14 cellular contexts compared by ENCODE assay signal in genomic region chr3:102114264-102114979, GRCh38.
DNase-seq lines count a peak whose midpoint lies in the region; ATAC-seq and TF ChIP-seq lines count a peak whose summit lies in the region.
"Had no signal": no experiment of that assay in that cellular context is flagged by ENCODE, and none has a peak within 500 bp of the region (broad histone marks: within the 10 kb centered on the region; RNA-seq: fewer than 3 reads in every experiment).

No MANE protein-coding gene starts in this region.

- H3K36me3 Mint-ChIP-seq in Calu3 (ENCODE audit: insufficient read depth, unreplicated experiment), result peaks cover 7% of the 10 kb centered on the region
- H3K36me3 Mint-ChIP-seq: IgD-negative memory B cell had no signal

- peak overlapping the region; percentile 97 for H3K27ac Mint-ChIP-seq in Calu3 (ENCODE audit: unreplicated experiment)
- H3K27ac Mint-ChIP-seq: H9 had no signal

- no peaks in the 10 kb centered on the region for H3K9me3 Mint-ChIP-seq in Calu3 (ENCODE audit: low read depth, unreplicated experiment)
- H3K9me3 Mint-ChIP-seq: H9 had no signal

- no peaks in the 10 kb centered on the region for H3K27me3 Mint-ChIP-seq in Calu3 (ENCODE audit: unreplicated experiment)
- H3K27me3 Mint-ChIP-seq: IgD-negative memory B cell had no signal

- H3K4me3 Mint-ChIP-seq in Calu3 (ENCODE audit: low read depth, unreplicated experiment), result peak overlapping the region; percentile 17
- H3K4me3 Mint-ChIP-seq: H9, IgD-negative memory B cell had no signal

- H3K4me1 Mint-ChIP-seq in Calu3 (ENCODE audit: low read depth, unreplicated experiment), result peaks cover 44% of the 10 kb centered on the region
- H3K4me1 Mint-ChIP-seq: H9, IgD-negative memory B cell had no signal

- intact Hi-C loops in Calu3 (cut with micrococcal nuclease; ENCODE audit: unreplicated experiment), result loop anchor here (5.0 kb wide), 1 partner anchor 437 kb away; the partner anchor contains the start of gene ZBTB11
- intact Hi-C loops in posterior vena cava (cut with DNase I), result no loop called here

- ATAC-seq in GM21390 (IDR thresholded peaks at IDR 0.05; ENCODE audit: unreplicated experiment), result no peak
- ATAC-seq in HG02885 (IDR thresholded peaks at IDR 0.05; ENCODE audit: poor library complexity, unreplicated experiment), result no peak

- TF ChIP-seq CTCF in Calu3 (IDR thresholded peaks at IDR 0.05; ENCODE audit: unreplicated experiment), result no peak

- CTCF ChIA-PET in Calu3 (lab: Charles Lee), result interaction anchor here (0.6 to 2.5 kb wide), 7 partner anchors 31 to 426 kb away, joined by 3 to 22 read pairs (median 3); no protein-coding TSS in a partner anchor

- no TSS peak for BruUV-seq in Calu3 (replicated peaks; lab: Mats Ljungman, UMichigan)

- DNase-seq in Calu3 (no peak), posterior vena cava (ENCODE audit: low spot score) (no peak), islet precursor cell (no peak)
- peak; percentile 34 to 56 for DNase-seq in activated CD4-positive, alpha-beta T cell treated with anti-CD3 and anti-CD28 coated beads for 4 hours
- peak; percentile 4 for DNase-seq in activated naive CD8-positive, alpha-beta T cell treated with anti-CD3 and anti-CD28 coated beads, Interleukin-2, amount 50 U/mL, for 16 hours (ENCODE audit: low read depth, low spot score)
- DNase-seq in stimulated activated CD4-positive, alpha-beta T cell treated with anti-CD3 and anti-CD28 coated beads, Interleukin-2, amount 100 ng/mL, for 4 hours (ENCODE audit: low read depth), result peak; percentile 30
- DNase-seq: activated gamma-delta T cell, dorsolateral prefrontal cortex, H9, lower lobe of right lung, NCI-H2029 treated with DMSO at 0.1 percent for 48 hours had no signal

Comparison
In these comparisons a context has a peak if more than half of its experiments do, and no peak if none do; other contexts are left out.
1. DNase-seq: peak in activated CD4-positive, alpha-beta T cell treated with anti-CD3 and anti-CD28 coated beads for 4 hours (2 of 2), activated naive CD8-positive, alpha-beta T cell treated with anti-CD3 and anti-CD28 coated beads, Interleukin-2, amount 50 U/mL, for 16 hours (single experiment) and stimulated activated CD4-positive, alpha-beta T cell treated with anti-CD3 and anti-CD28 coated beads, Interleukin-2, amount 100 ng/mL, for 4 hours (single experiment); none in Calu3 (single experiment), posterior vena cava (single experiment) and islet precursor cell (single experiment).